ENCODE assay signal across 9 cellular contexts in the genomic region with DNA sequence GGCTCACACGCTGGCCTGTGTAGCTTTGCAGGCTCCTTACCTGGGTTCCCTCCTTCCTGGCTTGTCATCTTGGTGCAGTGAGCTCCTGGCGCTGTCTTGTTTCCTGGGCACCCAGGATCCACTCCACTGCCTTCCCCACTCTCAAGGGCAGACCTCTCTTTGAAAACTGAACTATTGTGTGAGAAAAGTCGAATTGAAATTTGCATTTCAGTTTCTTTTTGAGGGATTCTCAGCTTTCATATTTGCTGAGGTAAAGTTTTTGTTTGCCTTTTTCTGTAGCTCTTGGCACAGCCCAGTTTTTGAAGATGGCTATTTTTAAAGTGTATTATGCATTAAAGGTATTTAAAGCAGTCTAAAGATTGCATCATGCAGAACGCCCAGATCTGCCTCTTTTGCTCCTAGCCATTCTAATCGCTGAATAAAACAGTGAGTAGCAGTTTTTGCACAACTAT.
DNase-seq lines count a peak whose midpoint lies in the region; ATAC-seq and TF ChIP-seq lines count a peak whose summit lies in the region.
"Had no signal": no experiment of that assay in that cellular context is flagged by ENCODE, and none has a peak within 500 bp of the region (broad histone marks: within the 10 kb centered on the region; RNA-seq: fewer than 3 reads in every experiment).

No MANE protein-coding gene starts in this region.

- H3K36me3 Mint-ChIP-seq in stimulated activated naive B cell treated with anti-CD40 and anti-IgM and Interleukin-4, amounts not matched to agents 10 μg/mL and 1 μg/mL and 100 μg/mL, for 72 hours: peaks cover 56 to 75% of the 10 kb centered on the region in 2 donors

- H3K79me2 ChIP-seq in MM.1S (ENCODE audit: low read length): peaks cover 33% of the 10 kb centered on the region
- H3K79me2 ChIP-seq in SK-N-SH (ENCODE audit: insufficient read depth): no peaks in the 10 kb centered on the region

- no peaks in the 10 kb centered on the region for H3K27me3 Mint-ChIP-seq in stimulated activated naive B cell treated with anti-CD40 and anti-IgM and Interleukin-4, amounts not matched to agents 10 μg/mL and 1 μg/mL and 100 μg/mL, for 72 hours

- intact Hi-C loops in cardiac septum (cut with DNase I) (no loop called here), right cardiac atrium (cut with DNase I) (loop anchor here in 2 of 4 donors (10.0 kb wide), 2 partner anchors 181 to 301 kb away; no protein-coding TSS in a partner anchor)

- no peaks in the 10 kb centered on the region for H3K9me3 ChIP-seq in right cardiac atrium (ENCODE audit: control insufficient read depth, low read length)
- H3K9me3 ChIP-seq in MM.1S (replicated peaks; ENCODE audit: insufficient read depth, low read length): no peaks in the 10 kb centered on the region
- no peaks in the 10 kb centered on the region for H3K9me3 ChIP-seq in SK-N-SH

- TF ChIP-seq CTCF in MM.1S (IDR thresholded peaks at IDR 0.05; ENCODE audit: low read length): no peak
- no peak for TF ChIP-seq CTCF in SK-N-SH (IDR thresholded peaks at IDR 0.05)

- H2AFZ ChIP-seq in MM.1S (ENCODE audit: low read length) (no peak overlapping the region), SK-N-SH (ENCODE audit: low read depth) (no peak overlapping the region)

- H3F3A ChIP-seq in MM.1S (ENCODE audit: insufficient read depth, low read length) (peaks cover 36% of the 10 kb centered on the region), SK-N-SH (replicated peaks; ENCODE audit: insufficient read depth) (peaks cover 3% of the 10 kb centered on the region)

- peak overlapping the region; percentile 85 for H3K4me2 ChIP-seq in MM.1S (ENCODE audit: low read depth, low read length)
- no peak overlapping the region for H3K4me2 ChIP-seq in SK-N-SH

- H4K20me1 ChIP-seq in MM.1S (ENCODE audit: insufficient read depth, low read length) (no peaks in the 10 kb centered on the region), SK-N-SH (ENCODE audit: insufficient read depth) (no peaks in the 10 kb centered on the region)

- H3K4me1 Mint-ChIP-seq in stimulated activated naive B cell treated with anti-CD40 and anti-IgM and Interleukin-4, amounts not matched to agents 10 μg/mL and 1 μg/mL and 100 μg/mL, for 72 hours: peaks cover 49 to 71% of the 10 kb centered on the region in 2 donors

- CTCF ChIA-PET in SK-N-SH (lab: Yijun Ruan, JAX): interaction anchor here (1.3 to 16.9 kb wide), 2 partner anchors 77 to 1611 kb away, joined by 3 to 261 read pairs; no protein-coding TSS in a partner anchor

- H3K27ac ChIP-seq in right cardiac atrium (ENCODE audit: low read length): no peak overlapping the region
- peak overlapping the region; percentile 76 for H3K27ac ChIP-seq in MM.1S (ENCODE audit: low read length)
- no peak overlapping the region for H3K27ac ChIP-seq in SK-N-SH (ENCODE audit: low read depth in 2 of 2, low read length in 1 of 2)

- TF ChIP-seq RAD21 in SK-N-SH (IDR thresholded peaks at IDR 0.05; ENCODE audit: low read length): no peak

- no peaks in the 10 kb centered on the region for H3K4me1 ChIP-seq in right cardiac atrium (ENCODE audit: control insufficient read depth, insufficient read depth, low read length)
- peaks cover 64% of the 10 kb centered on the region for H3K4me1 ChIP-seq in MM.1S (ENCODE audit: low read length)
- no peaks in the 10 kb centered on the region; a peak in 1 of 4 replicates for H3K4me1 ChIP-seq in SK-N-SH (ENCODE audit: control insufficient read depth in 1 of 2, insufficient read depth in 2 of 2, low read depth in 1 of 2, low read length in 1 of 2)

- H3K9me2 ChIP-seq in MM.1S (replicated peaks; ENCODE audit: insufficient read depth, low read length) (no peaks in the 10 kb centered on the region), SK-N-SH (no peaks in the 10 kb centered on the region)

- no peak for ATAC-seq in right cardiac atrium
- peak; percentile 73 for ATAC-seq in HG02623 (IDR thresholded peaks at IDR 0.05; ENCODE audit: unreplicated experiment)
- ATAC-seq in stimulated activated naive B cell treated with anti-CD40 and anti-IgM and Interleukin-4, amounts not matched to agents 10 μg/mL and 1 μg/mL and 100 μg/mL, for 72 hours (replicated peaks): peak; percentile 40 to 45

- H3K36me3 ChIP-seq in MM.1S (replicated peaks; ENCODE audit: insufficient read depth, low read length) (peaks cover 15% of the 10 kb centered on the region; the same call in 1 of the 2 replicates), SK-N-SH (replicated peaks in 1 of 2; ENCODE audit: control insufficient read depth in 1 of 2, insufficient read depth in 2 of 2, low read length in 1 of 2) (peaks cover 7 to 59% of the 10 kb centered on the region in 2 experiments)

- no peaks in the 10 kb centered on the region for H3K27me3 ChIP-seq in right cardiac atrium (ENCODE audit: control insufficient read depth, insufficient read depth)
- H3K27me3 ChIP-seq in MM.1S (replicated peaks; ENCODE audit: insufficient read depth, low read length): no peaks in the 10 kb centered on the region
- no peaks in the 10 kb centered on the region for H3K27me3 ChIP-seq in SK-N-SH (ENCODE audit: insufficient read depth)

- peak overlapping the region; percentile 7 for H3K4me3 Mint-ChIP-seq in stimulated activated naive B cell treated with anti-CD40 and anti-IgM and Interleukin-4, amounts not matched to agents 10 μg/mL and 1 μg/mL and 100 μg/mL, for 72 hours

- peak overlapping the region; percentile 20; the same call in 1 of the 2 replicates for H3K9ac ChIP-seq in MM.1S (ENCODE audit: low read length)
- H3K9ac ChIP-seq in SK-N-SH: no peak overlapping the region

- POLR2A ChIA-PET in SK-N-SH (lab: Yijun Ruan, JAX): no interaction called here

- H3K27ac Mint-ChIP-seq in stimulated activated naive B cell treated with anti-CD40 and anti-IgM and Interleukin-4, amounts not matched to agents 10 μg/mL and 1 μg/mL and 100 μg/mL, for 72 hours: peak overlapping the region; percentile 82

- 72% methylated on average over 5 of the region's 5 CpGs for WGBS in right cardiac atrium
- 83% methylated on average over 5 of the region's 5 CpGs for WGBS in SK-N-SH (ENCODE audit: low lambda C conversion rate)

- no peak for TF ChIP-seq EP300 in SK-N-SH (IDR thresholded peaks at IDR 0.05; ENCODE audit: borderline replicate concordance in 1 of 2, low read depth in 1 of 2, low read length in 1 of 2)

- peak; percentile 41 for DNase-seq in cardiac septum (ENCODE audit: low spot score)
- DNase-seq in right cardiac atrium: no peak
- DNase-seq in MM.1S: peak; percentile 83
- DNase-seq in stimulated activated naive B cell treated with anti-CD40 and anti-IgM and Interleukin-4, amounts not matched to agents 10 μg/mL and 1 μg/mL and 100 μg/mL, for 72 hours: no peak
- no peak for DNase-seq in SK-N-SH
- DNase-seq in NCI-H2029 treated with DMSO at 0.1 percent for 48 hours (lab: John Stamatoyannopoulos, UW): no peak
- DNase-seq in NCI-H774 (lab: John Stamatoyannopoulos, UW): no peak

- H3K4me3 ChIP-seq in right cardiac atrium (ENCODE audit: low read length): no peak overlapping the region
- peak overlapping the region; percentile 44 for H3K4me3 ChIP-seq in MM.1S (ENCODE audit: low read length)
- no peak overlapping the region for H3K4me3 ChIP-seq in SK-N-SH (ENCODE audit: low read depth in 2 of 2, low read length in 1 of 2)
- H3K4me3 ChIP-seq: lung had no signal

- no peaks in the 10 kb centered on the region for H3K9me3 Mint-ChIP-seq in stimulated activated naive B cell treated with anti-CD40 and anti-IgM and Interleukin-4, amounts not matched to agents 10 μg/mL and 1 μg/mL and 100 μg/mL, for 72 hours

TF ChIP-seq in SK-N-SH, 30 proteins besides CTCF, POLR2A, EP300 and RAD21 (continues in another document):
- TF ChIP-seq TCF12 (IDR thresholded peaks at IDR 0.05) (no peak), MXI1 (IDR thresholded peaks at IDR 0.05; ENCODE audit: low read depth, low read length) (no peak), FOSL2 (IDR thresholded peaks at IDR 0.05; ENCODE audit: borderline replicate concordance, low read depth) (no peak), NRF1 (IDR thresholded peaks at IDR 0.05; ENCODE audit: low read depth, low read length) (no peak), GATA2 (CRISPR knock-in tag; IDR thresholded peaks at IDR 0.05) (no peak), SMC3 (IDR thresholded peaks at IDR 0.05; ENCODE audit: low read depth, low read length) (no peak), POLR2AphosphoS5 (IDR thresholded peaks at IDR 0.05; ENCODE audit: low read depth, low read length) (no peak), RFX5 (IDR thresholded peaks at IDR 0.05; ENCODE audit: low read length) (no peak)
- TF ChIP-seq, protein P1, sequence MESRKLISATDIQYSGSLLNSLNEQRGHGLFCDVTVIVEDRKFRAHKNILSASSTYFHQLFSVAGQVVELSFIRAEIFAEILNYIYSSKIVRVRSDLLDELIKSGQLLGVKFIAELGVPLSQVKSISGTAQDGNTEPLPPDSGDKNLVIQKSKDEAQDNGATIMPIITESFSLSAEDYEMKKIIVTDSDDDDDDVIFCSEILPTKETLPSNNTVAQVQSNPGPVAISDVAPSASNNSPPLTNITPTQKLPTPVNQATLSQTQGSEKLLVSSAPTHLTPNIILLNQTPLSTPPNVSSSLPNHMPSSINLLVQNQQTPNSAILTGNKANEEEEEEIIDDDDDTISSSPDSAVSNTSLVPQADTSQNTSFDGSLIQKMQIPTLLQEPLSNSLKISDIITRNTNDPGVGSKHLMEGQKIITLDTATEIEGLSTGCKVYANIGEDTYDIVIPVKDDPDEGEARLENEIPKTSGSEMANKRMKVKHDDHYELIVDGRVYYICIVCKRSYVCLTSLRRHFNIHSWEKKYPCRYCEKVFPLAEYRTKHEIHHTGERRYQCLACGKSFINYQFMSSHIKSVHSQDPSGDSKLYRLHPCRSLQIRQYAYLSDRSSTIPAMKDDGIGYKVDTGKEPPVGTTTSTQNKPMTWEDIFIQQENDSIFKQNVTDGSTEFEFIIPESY (IDR thresholded peaks at IDR 0.05; ENCODE audit: borderline replicate concordance, low read depth): no peak
- TF ChIP-seq, protein P2, sequence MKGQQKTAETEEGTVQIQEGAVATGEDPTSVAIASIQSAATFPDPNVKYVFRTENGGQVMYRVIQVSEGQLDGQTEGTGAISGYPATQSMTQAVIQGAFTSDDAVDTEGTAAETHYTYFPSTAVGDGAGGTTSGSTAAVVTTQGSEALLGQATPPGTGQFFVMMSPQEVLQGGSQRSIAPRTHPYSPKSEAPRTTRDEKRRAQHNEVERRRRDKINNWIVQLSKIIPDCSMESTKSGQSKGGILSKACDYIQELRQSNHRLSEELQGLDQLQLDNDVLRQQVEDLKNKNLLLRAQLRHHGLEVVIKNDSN (IDR thresholded peaks at IDR 0.05; ENCODE audit: borderline replicate concordance, low read depth): no peak
- TF ChIP-seq, protein P3, sequence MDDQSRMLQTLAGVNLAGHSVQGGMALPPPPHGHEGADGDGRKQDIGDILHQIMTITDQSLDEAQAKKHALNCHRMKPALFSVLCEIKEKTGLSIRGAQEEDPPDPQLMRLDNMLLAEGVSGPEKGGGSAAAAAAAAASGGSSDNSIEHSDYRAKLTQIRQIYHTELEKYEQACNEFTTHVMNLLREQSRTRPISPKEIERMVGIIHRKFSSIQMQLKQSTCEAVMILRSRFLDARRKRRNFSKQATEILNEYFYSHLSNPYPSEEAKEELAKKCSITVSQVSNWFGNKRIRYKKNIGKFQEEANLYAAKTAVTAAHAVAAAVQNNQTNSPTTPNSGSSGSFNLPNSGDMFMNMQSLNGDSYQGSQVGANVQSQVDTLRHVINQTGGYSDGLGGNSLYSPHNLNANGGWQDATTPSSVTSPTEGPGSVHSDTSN (IDR thresholded peaks at IDR 0.05): no peak

Comparison
In these comparisons a context has a peak if more than half of its experiments do, and no peak if none do; other contexts are left out.
1. DNase-seq: peak in cardiac septum (single experiment) and MM.1S (single experiment); none in right cardiac atrium (0 of 3), stimulated activated naive B cell treated with anti-CD40 and anti-IgM and Interleukin-4, amounts not matched to agents 10 μg/mL and 1 μg/mL and 100 μg/mL, for 72 hours (single experiment), SK-N-SH (single experiment), NCI-H2029 treated with DMSO at 0.1 percent for 48 hours (single experiment) and NCI-H774 (single experiment).
2. ATAC-seq: peak in HG02623 (single experiment) and stimulated activated naive B cell treated with anti-CD40 and anti-IgM and Interleukin-4, amounts not matched to agents 10 μg/mL and 1 μg/mL and 100 μg/mL, for 72 hours (2 of 2); none in right cardiac atrium (0 of 2).